In genomic region chr7:12269100-12269895, GRCh38 we compare ENCODE assay signal across 18 cellular contexts. TPM values are rescaled to one million over a fixed set of nuclear protein-coding genes. Genes with fewer than 3 reads are reported as not detected.
DNase-seq lines count a peak whose midpoint lies in the region; ATAC-seq, FAIRE-seq and TF ChIP-seq lines count a peak whose summit lies in the region.
"Had no signal": no experiment of that assay in that cellular context is flagged by ENCODE, and none has a peak within 500 bp of the region (broad histone marks: within the 10 kb centered on the region; RNA-seq: fewer than 3 reads in every experiment).

No MANE protein-coding gene starts in this region.

- H4K20me1 ChIP-seq in H1 (replicated peaks in 1 of 2; ENCODE audit: control insufficient read depth in 1 of 2, insufficient read depth in 2 of 2, low read length in 2 of 2) (no peaks in the 10 kb centered on the region), HepG2 (ENCODE audit: insufficient read depth, low read length) (no peaks in the 10 kb centered on the region)

- H3K9ac ChIP-seq in H1 (replicated peaks in 1 of 4; ENCODE audit: extremely low read depth in 1 of 4, low read depth in 3 of 4, low read length in 3 of 4) (no peak overlapping the region), HepG2 (ENCODE audit: insufficient read depth, low read depth, low read length) (no peak overlapping the region)

- no peak for DNase-seq in H1 (ENCODE audit: low read depth in 1 of 2, low spot score in 2 of 2)
- peak; percentile 53 for DNase-seq in HepG2 (ENCODE audit: low spot score)
- no peak for DNase-seq in NAMALWA (ENCODE audit: low spot score)
- DNase-seq: CD8-positive, alpha-beta T cell; COR-L47; DMS153; DMS79 treated with DMSO at 0.1 percent for 48 hours; EL; H9 had no signal

- no peak for TF ChIP-seq EP300 in H1 (IDR thresholded peaks at IDR 0.05; ENCODE audit: borderline replicate concordance in 1 of 2, low read depth in 2 of 2, low read length in 2 of 2)
- TF ChIP-seq EP300 in HepG2 (IDR thresholded peaks at IDR 0.05; ENCODE audit: low read depth in 2 of 2, low read length in 2 of 2) = peak; percentile 48 to 64; a peak in 2 of 4 replicates
- no peak for TF ChIP-seq EP300 in HepG2 (CRISPR knock-in tag; IDR thresholded peaks at IDR 0.05; ENCODE audit: borderline replicate concordance)

- no peak overlapping the region for H3K18ac ChIP-seq in H1 (ENCODE audit: extremely low read depth, low read length)

- TF ChIP-seq RAD21 in H1 (IDR thresholded peaks at IDR 0.05 in 1 of 2, conservative IDR thresholded peaks at IDR 0.05 in 1 of 2; ENCODE audit: low read depth in 2 of 2, low read length in 2 of 2) = no peak
- no peak for TF ChIP-seq RAD21 in HepG2 (CRISPR knock-in tag; IDR thresholded peaks at IDR 0.05)

- no peak overlapping the region for H3K14ac ChIP-seq in H1 (ENCODE audit: insufficient read length)

- H3K4me2 ChIP-seq in H1 (ENCODE audit: insufficient read depth in 1 of 2, low read depth in 2 of 2, low read length in 2 of 2) (no peak overlapping the region), HepG2 (ENCODE audit: low read depth, low read length) (peak overlapping the region; percentile 35; the same call in 1 of the 2 replicates)
- H3K4me2 ChIP-seq: A549, GM23338 had no signal

- H3K79me1 ChIP-seq in H1 (ENCODE audit: low read depth, low read length) = no peaks in the 10 kb centered on the region

- H3K27ac ChIP-seq in H1 (ENCODE audit: low read depth, low read length) = no peak overlapping the region
- no peak overlapping the region for H3K27ac ChIP-seq in HepG2 (ENCODE audit: extremely low read length, insufficient read depth, low read length)
- H3K27ac ChIP-seq: A549 had no signal

- no peak overlapping the region for H3K23ac ChIP-seq in H1 (ENCODE audit: insufficient read length)

- peaks cover 3% of the 10 kb centered on the region for H3K27me3 Mint-ChIP-seq in stimulated activated memory B cell treated with anti-CD40 and anti-IgM and Interleukin-4, amounts not matched to agents 10 μg/mL and 1 μg/mL and 100 μg/mL, for 72 hours

- no peak overlapping the region for H2BK12ac ChIP-seq in H1 (ENCODE audit: low read depth, low read length)

- H3K79me2 ChIP-seq in H1 (ENCODE audit: control insufficient read depth in 1 of 2, insufficient read depth in 2 of 2, low read length in 2 of 2) (no peaks in the 10 kb centered on the region), HepG2 (ENCODE audit: insufficient read depth, low read length) (no peaks in the 10 kb centered on the region)

- intact Hi-C loops in HepG2 (cut with micrococcal nuclease; ENCODE audit: unreplicated experiment) = loop anchor here (5.0 kb wide), 1 partner anchor 57 kb away; the partner anchor contains the start of gene TMEM106B

- FAIRE-seq in H1 (lab: Jason Lieb, UNC) = no peak
- no peak for FAIRE-seq in HepG2 (lab: Jason Lieb, UNC)
- FAIRE-seq: A549, D721Med, G401.6, GM19239 had no signal

- H4K91ac ChIP-seq in H1 (replicated peaks; ENCODE audit: insufficient read length, low read length) = no peak overlapping the region

- no peak overlapping the region for H4K5ac ChIP-seq in H1 (ENCODE audit: insufficient read length, low read depth, low read length)

- CTCF ChIA-PET in H1 (lab: Charles Lee; ENCODE audit: partially characterized antibody) = interaction anchor here (2.0 kb wide), 1 partner anchor 11 kb away, joined by 6 read pairs; no protein-coding TSS in a partner anchor
- CTCF ChIA-PET in HepG2 (lab: Yijun Ruan, JAX; ENCODE audit: low intra/inter-chr PET ratio, low total read pairs) = no interaction called here

- no peaks in the 10 kb centered on the region for H3K23me2 ChIP-seq in H1 (ENCODE audit: low read depth, low read length)

- no peak overlapping the region for H2BK5ac ChIP-seq in H1 (ENCODE audit: low read depth, low read length)

- no peak overlapping the region for H2BK120ac ChIP-seq in H1 (replicated peaks; ENCODE audit: low read depth, low read length)

- no peak overlapping the region for H3K4ac ChIP-seq in H1 (replicated peaks; ENCODE audit: insufficient read length, low read depth, low read length)

- H3K9me3 Mint-ChIP-seq in stimulated activated memory B cell treated with anti-CD40 and anti-IgM and Interleukin-4, amounts not matched to agents 10 μg/mL and 1 μg/mL and 100 μg/mL, for 72 hours = no peaks in the 10 kb centered on the region
- H3K9me3 Mint-ChIP-seq: CD8-positive, alpha-beta T cell; GM23338; H9 had no signal

- H3K4me1 ChIP-seq in H1 (replicated peaks in 1 of 4; ENCODE audit: control insufficient read depth in 3 of 4, insufficient read depth in 4 of 4, low read length in 3 of 4) (no peaks in the 10 kb centered on the region), HepG2 (ENCODE audit: insufficient read depth, low read length) (peaks cover 14% of the 10 kb centered on the region)
- H3K4me1 ChIP-seq: A549 had no signal

- no TSS peak for BruUV-seq in HepG2 (replicated peaks; lab: Mats Ljungman, UMichigan)

- POLR2A ChIA-PET in H1 (lab: Charles Lee; ENCODE audit: partially characterized antibody) = no interaction called here
- POLR2A ChIA-PET in HepG2 (lab: Yijun Ruan, JAX) = interaction anchor here (1.4 kb wide), 1 partner anchor 58 kb away, joined by 5 read pairs; the partner anchor contains the start of gene TMEM106B

- H3K27me3 ChIP-seq in H1 (replicated peaks in 1 of 4; ENCODE audit: control insufficient read depth in 3 of 4, extremely low read depth in 1 of 4, insufficient read depth in 3 of 4, low read length in 3 of 4) = no peaks in the 10 kb centered on the region
- no peaks in the 10 kb centered on the region for H3K27me3 ChIP-seq in HepG2 (ENCODE audit: control insufficient read depth in 1 of 2, insufficient read depth in 2 of 2, low read length in 2 of 2)

- no peak overlapping the region for H3K56ac ChIP-seq in H1 (replicated peaks; ENCODE audit: insufficient read length, low read depth, low read length)

- H3K4me3 ChIP-seq in H1 (ENCODE audit: extremely low read depth in 1 of 4, insufficient read depth in 2 of 4, low read depth in 3 of 4, low read length in 4 of 4) (no peak overlapping the region), HepG2 (replicated peaks in 1 of 3; ENCODE audit: insufficient read depth in 1 of 3, low read depth in 2 of 3, low read length in 3 of 3) (no peak overlapping the region; a peak in 1 of 6 replicates)
- H3K4me3 ChIP-seq: A549, GM23338 had no signal

- in situ Hi-C loops in HepG2 (cut with HindIII; ENCODE audit: extremely low pct_ligation_motif_present, low pct_unique_long_range_greater_than_20kb) = no loop called here

- TF ChIP-seq POLR2A in H1 (IDR thresholded peaks at IDR 0.05; ENCODE audit: control extremely low read depth in 1 of 2, low read depth in 2 of 2, low read length in 2 of 2) = no peak
- no peak for TF ChIP-seq POLR2A in HepG2 (IDR thresholded peaks at IDR 0.05; ENCODE audit: insufficient read depth in 1 of 2, low read depth in 2 of 2, low read length in 2 of 2)

- no peak overlapping the region for H2BK15ac ChIP-seq in H1 (ENCODE audit: low read length)

- no peaks in the 10 kb centered on the region for H3K9me3 ChIP-seq in H1 (ENCODE audit: insufficient read depth in 2 of 2, low read depth in 1 of 2, low read length in 1 of 2)
- no peaks in the 10 kb centered on the region for H3K9me3 ChIP-seq in HepG2 (ENCODE audit: low read length)
- H3K9me3 ChIP-seq: A549 had no signal

- H2BK20ac ChIP-seq in H1 (ENCODE audit: low read length) = no peak overlapping the region

- TF ChIP-seq CTCF in H1 (IDR thresholded peaks at IDR 0.05; ENCODE audit: control extremely low read depth in 1 of 3, insufficient read depth in 1 of 3, low read depth in 1 of 3, low read length in 3 of 3) (no peak), HepG2 (CRISPR knock-in tag; IDR thresholded peaks at IDR 0.05) (0 out of 2 replicates have a peak, but pooled peaks have one; percentile 15)

- H3K36me3 ChIP-seq in H1 (ENCODE audit: control insufficient read depth in 2 of 4, insufficient read depth in 4 of 4, low read length in 3 of 4) (no peaks in the 10 kb centered on the region), HepG2 (replicated peaks in 1 of 2; ENCODE audit: control insufficient read depth in 1 of 2, insufficient read depth in 2 of 2, low read length in 2 of 2) (no peaks in the 10 kb centered on the region)

- no peaks in the 10 kb centered on the region for H3K4me1 Mint-ChIP-seq in stimulated activated memory B cell treated with anti-CD40 and anti-IgM and Interleukin-4, amounts not matched to agents 10 μg/mL and 1 μg/mL and 100 μg/mL, for 72 hours
- H3K4me1 Mint-ChIP-seq: CD14-positive monocyte, GM23338, H9 had no signal

- no peaks in the 10 kb centered on the region for H3K36me3 Mint-ChIP-seq in stimulated activated memory B cell treated with anti-CD40 and anti-IgM and Interleukin-4, amounts not matched to agents 10 μg/mL and 1 μg/mL and 100 μg/mL, for 72 hours
- H3K36me3 Mint-ChIP-seq: CD14-positive monocyte; CD8-positive, alpha-beta T cell had no signal

- no peak overlapping the region for H2AK5ac ChIP-seq in H1 (ENCODE audit: low read depth, low read length)

- WGBS in H1 (ENCODE audit: extremely low coverage in 1 of 2, insufficient coverage in 1 of 2, insufficient read length in 1 of 2, insufficient replicate concordance in 2 of 2, low coverage in 1 of 2, low lambda C conversion rate in 2 of 2, missing lambda C conversion rate in 1 of 2), 2 experiments = 88% methylated on average over 9 of the region's 9 CpGs; no CpG with 5 or more reads in 1 of the 2 experiments
- WGBS in HepG2 (ENCODE audit: low lambda C conversion rate) = 43% methylated on average over 1 of the region's 9 CpGs

- no peak overlapping the region for H3K4me3 Mint-ChIP-seq in stimulated activated memory B cell treated with anti-CD40 and anti-IgM and Interleukin-4, amounts not matched to agents 10 μg/mL and 1 μg/mL and 100 μg/mL, for 72 hours
- H3K4me3 Mint-ChIP-seq: CD14-positive monocyte; CD8-positive, alpha-beta T cell; GM23338; H9 had no signal

- H4K8ac ChIP-seq in H1 (ENCODE audit: extremely low read depth, insufficient read depth, low read length) = peak overlapping the region; percentile 68; the same call in 1 of the 2 replicates

- no peak overlapping the region for H3K27ac Mint-ChIP-seq in stimulated activated memory B cell treated with anti-CD40 and anti-IgM and Interleukin-4, amounts not matched to agents 10 μg/mL and 1 μg/mL and 100 μg/mL, for 72 hours
- H3K27ac Mint-ChIP-seq: CD8-positive, alpha-beta T cell; GM23338 had no signal

- ATAC-seq in HepG2 (peak; percentile 97), HG02885 (IDR thresholded peaks at IDR 0.05; ENCODE audit: poor library complexity, unreplicated experiment) (no peak), GM19351 (IDR thresholded peaks at IDR 0.05; ENCODE audit: unreplicated experiment) (no peak)
- peak; percentile 40 for ATAC-seq in stimulated activated memory B cell treated with anti-CD40 and anti-IgM and Interleukin-4, amounts not matched to agents 10 μg/mL and 1 μg/mL and 100 μg/mL, for 72 hours
- ATAC-seq: A549; CD8-positive, alpha-beta T cell; GM23338 had no signal

- H2AFZ ChIP-seq in H1 (ENCODE audit: low read length) (no peak overlapping the region), HepG2 (ENCODE audit: low read length) (no peak overlapping the region)

RNA-seq across cellular contexts. Expression of gene TMEM106B, which starts 58.2 kb away (rescaled TPM):
- 27.5 and 29.1 TPM in 2 replicates for total RNA-seq in H1 (2021; fragmentation: NEBNext Ultra II Directional; extraction: Animal tissue kit (Norgen Biotek cat#: 25700))
- polyA plus RNA-seq in H1 (2011; rRNA removed) = 9.0 and 16.0 TPM in 2 replicates
- polyA plus RNA-seq in H1 (2011; cell fraction: cytosol; rRNA removed) = 16.5 TPM
- polyA plus RNA-seq in H1 (2011; cell fraction: nucleus; rRNA removed) = 5.0 TPM
- 12.7 to 18.8 TPM (median 15.2 TPM) in 4 replicates for polyA plus RNA-seq in H1 (2012, experiment 1 of 2)
- 3.7 TPM for polyA plus RNA-seq in H1 (2012, experiment 2 of 2)
- polyA plus RNA-seq in H1 (2013, experiment 1 of 2) = 33.6 TPM
- 39.4 TPM for polyA plus RNA-seq in H1 (2013, experiment 2 of 2)
- polyA minus RNA-seq in H1 (2011; rRNA and poly(A)+ RNA removed) = 19.7 and 37.6 TPM in 2 replicates
- polyA minus RNA-seq in H1 (2011; cell fraction: cytosol; rRNA and poly(A)+ RNA removed) = 38.7 TPM
- 26.5 TPM for polyA minus RNA-seq in H1 (2011; cell fraction: nucleus; rRNA and poly(A)+ RNA removed)
- total RNA-seq in HepG2 (2016; rRNA removed; fragmentation: Illumina TruSeq; extraction: Trizol) = 23.4 and 25.1 TPM in 2 replicates
- total RNA-seq in HepG2 (2016; cell fraction: cytosol; rRNA removed; fragmentation: Illumina TruSeq; extraction: Trizol; ENCODE audit: low read depth) = 3.8 and 6.2 TPM in 2 replicates
- 18.5 and 22.2 TPM in 2 replicates for total RNA-seq in HepG2 (2016; cell fraction: insoluble cytoplasmic fraction; rRNA removed; fragmentation: Illumina TruSeq; extraction: Trizol)
- 11.9 and 12.5 TPM in 2 replicates for total RNA-seq in HepG2 (2016; cell fraction: membrane; rRNA removed; fragmentation: Illumina TruSeq; extraction: Trizol)
- total RNA-seq in HepG2 (2016; cell fraction: nucleus; rRNA removed; fragmentation: Illumina TruSeq; extraction: Trizol) = 29.5 and 37.2 TPM in 2 replicates
- 16.8 and 17.7 TPM in 2 replicates for polyA plus RNA-seq in HepG2 (2011; rRNA removed)
- polyA plus RNA-seq in HepG2 (2011; cell fraction: cytosol; rRNA removed) = 8.2 and 15.0 TPM in 2 replicates
- 3.3 and 6.7 TPM in 2 replicates for polyA plus RNA-seq in HepG2 (2011; cell fraction: nucleus; rRNA removed)
- 22.8 and 23.5 TPM in 2 replicates for polyA plus RNA-seq in HepG2 (2012)
- polyA plus RNA-seq in HepG2 (2016; cell fraction: cytosol; fragmentation: Illumina TruSeq; extraction: Trizol; ENCODE audit: low read depth) = 2.4 and 3.9 TPM in 2 replicates
- polyA plus RNA-seq in HepG2 (2016; cell fraction: insoluble cytoplasmic fraction; fragmentation: Illumina TruSeq; extraction: Trizol; ENCODE audit: low read depth) = 14.7 and 17.8 TPM in 2 replicates
- 4.8 and 5.6 TPM in 2 replicates for polyA plus RNA-seq in HepG2 (2016; cell fraction: membrane; fragmentation: Illumina TruSeq; extraction: Trizol; ENCODE audit: low read depth)
- 24.5 and 24.8 TPM in 2 replicates for polyA plus RNA-seq in HepG2 (2016; cell fraction: nucleus; fragmentation: Illumina TruSeq; extraction: Trizol; ENCODE audit: insufficient read depth, low read depth)
- 6.9 and 7.6 TPM in 2 replicates for polyA minus RNA-seq in HepG2 (2011; rRNA and poly(A)+ RNA removed; ENCODE audit: low replicate concordance)
- polyA minus RNA-seq in HepG2 (2011; cell fraction: cytosol; rRNA and poly(A)+ RNA removed) = 19.3 and 25.8 TPM in 2 replicates
- 23.4 and 29.3 TPM in 2 replicates for polyA minus RNA-seq in HepG2 (2011; cell fraction: nucleus; rRNA and poly(A)+ RNA removed)

Comparison
In these comparisons a context has a peak if more than half of its experiments do, and no peak if none do; other contexts are left out.
1. ATAC-seq: peak in HepG2 (single experiment) and stimulated activated memory B cell treated with anti-CD40 and anti-IgM and Interleukin-4, amounts not matched to agents 10 μg/mL and 1 μg/mL and 100 μg/mL, for 72 hours (single experiment); none in HG02885 (single experiment) and GM19351 (single experiment).
2. Of the 41 proteins assayed by ChIP-seq in both HepG2 and H1: peak only in HepG2: CBX5, CEBPB, CTCF, EP300, PHF8 and RXRA; only in H1: none; in both: none; in neither: 34; mixed calls (peak in some experiments, not most) for 1.